ENCODE assay signal across 7 cellular contexts in the genomic region with DNA sequence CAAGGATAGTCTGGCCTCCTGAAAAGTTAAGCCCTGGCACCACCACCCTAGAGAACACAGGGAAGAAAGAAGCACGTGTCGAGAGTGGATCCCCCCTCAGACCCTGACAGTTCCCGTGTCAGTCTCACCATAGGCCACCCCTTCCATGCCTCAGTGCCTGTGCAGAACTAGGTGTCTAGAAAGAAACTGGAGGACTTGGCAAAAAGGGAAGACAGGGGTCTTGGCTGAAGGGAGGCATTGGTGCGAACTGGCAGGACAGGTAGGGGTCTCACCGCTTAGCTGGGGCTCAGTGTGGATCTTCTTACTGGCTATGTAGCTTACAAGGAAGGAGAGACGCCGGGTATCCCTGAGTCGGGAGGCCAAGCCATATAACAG. TPM values are rescaled to one million over a fixed set of nuclear protein-coding genes. Genes with fewer than 3 reads are reported as not detected.
DNase-seq lines count a peak whose midpoint lies in the region; ATAC-seq lines count a peak whose summit lies in the region.

No MANE protein-coding gene starts in this region.

- DNase-seq in activated naive CD4-positive, alpha-beta T cell treated with anti-CD3 and anti-CD28 coated beads, Interleukin-2, amount 50 U/mL, for 72 hours (ENCODE audit: low spot score in 2 of 2): no peak
- no peak for DNase-seq in stimulated activated naive B cell treated with anti-CD40 and anti-IgM and Interleukin-4, amounts not matched to agents 10 μg/mL and 1 μg/mL and 100 μg/mL, for 72 hours
- DNase-seq in SIG-M5 treated with dmso at 0.1 percent for 504 hours (lab: John Stamatoyannopoulos, UW; ENCODE audit: unreplicated experiment) (no peak), midbrain (lab: John Stamatoyannopoulos, UW) (no peak)

- peak; percentile 4 for ATAC-seq in HG02571 (IDR thresholded peaks at IDR 0.05; ENCODE audit: unreplicated experiment)
- ATAC-seq in activated naive CD4-positive, alpha-beta T cell treated with anti-CD3 and anti-CD28 coated beads, Interleukin-2, amount 50 U/mL, for 72 hours: peak in 1 of 2 donors; percentile 1
- no peak for ATAC-seq in stimulated activated naive B cell treated with anti-CD40 and anti-IgM and Interleukin-4, amounts not matched to agents 10 μg/mL and 1 μg/mL and 100 μg/mL, for 72 hours (replicated peaks)
- ATAC-seq in HG03039 (IDR thresholded peaks at IDR 0.05; ENCODE audit: unreplicated experiment): no peak

- peaks cover 28 to 34% of the 10 kb centered on the region in 2 donors for H3K36me3 Mint-ChIP-seq in activated naive CD4-positive, alpha-beta T cell treated with anti-CD3 and anti-CD28 coated beads, Interleukin-2, amount 50 U/mL, for 72 hours
- peaks cover 39 to 55% of the 10 kb centered on the region in 2 donors for H3K36me3 Mint-ChIP-seq in stimulated activated naive B cell treated with anti-CD40 and anti-IgM and Interleukin-4, amounts not matched to agents 10 μg/mL and 1 μg/mL and 100 μg/mL, for 72 hours

- H3K27ac Mint-ChIP-seq in activated naive CD4-positive, alpha-beta T cell treated with anti-CD3 and anti-CD28 coated beads, Interleukin-2, amount 50 U/mL, for 72 hours: peak overlapping the region; percentile 96 to 99
- peak overlapping the region; percentile 93 for H3K27ac Mint-ChIP-seq in stimulated activated naive B cell treated with anti-CD40 and anti-IgM and Interleukin-4, amounts not matched to agents 10 μg/mL and 1 μg/mL and 100 μg/mL, for 72 hours

- H3K4me1 Mint-ChIP-seq in stimulated activated naive B cell treated with anti-CD40 and anti-IgM and Interleukin-4, amounts not matched to agents 10 μg/mL and 1 μg/mL and 100 μg/mL, for 72 hours: peaks cover 20 to 32% of the 10 kb centered on the region in 2 donors

- no peaks in the 10 kb centered on the region for H3K9me3 ChIP-seq in iPS-20b (ENCODE audit: insufficient read depth, low read depth, low read length)

- peak overlapping the region; percentile 100 for H3K4me3 ChIP-seq in iPS-20b (ENCODE audit: low read length)

- H3K9ac ChIP-seq in iPS-20b (ENCODE audit: low read depth, low read length): peak overlapping the region; percentile 97

- H3K27me3 ChIP-seq in iPS-20b (ENCODE audit: insufficient read depth, low read length): no peaks in the 10 kb centered on the region

- peak overlapping the region; percentile 99 for H3K27ac ChIP-seq in iPS-20b (ENCODE audit: low read length)

- H3K4me3 Mint-ChIP-seq in stimulated activated naive B cell treated with anti-CD40 and anti-IgM and Interleukin-4, amounts not matched to agents 10 μg/mL and 1 μg/mL and 100 μg/mL, for 72 hours: peak overlapping the region; percentile 92 to 93

- peaks cover 60% of the 10 kb centered on the region for H3K36me3 ChIP-seq in iPS-20b (ENCODE audit: insufficient read depth, low read depth, low read length)

- H3K9me3 Mint-ChIP-seq in activated naive CD4-positive, alpha-beta T cell treated with anti-CD3 and anti-CD28 coated beads, Interleukin-2, amount 50 U/mL, for 72 hours: no peaks in the 10 kb centered on the region
- H3K9me3 Mint-ChIP-seq in stimulated activated naive B cell treated with anti-CD40 and anti-IgM and Interleukin-4, amounts not matched to agents 10 μg/mL and 1 μg/mL and 100 μg/mL, for 72 hours: no peaks in the 10 kb centered on the region

- H3K27me3 Mint-ChIP-seq in stimulated activated naive B cell treated with anti-CD40 and anti-IgM and Interleukin-4, amounts not matched to agents 10 μg/mL and 1 μg/mL and 100 μg/mL, for 72 hours: no peaks in the 10 kb centered on the region

- H3K4me1 ChIP-seq in iPS-20b (ENCODE audit: insufficient read depth, low read length): 0 out of 2 replicates have a peak, but pooled peaks cover 4% of the 10 kb centered on the region

RNA-seq across cellular contexts. Expression of gene QARS1, which starts 0.5 kb away (rescaled TPM):
- 100 to 1,000 TPM; 268 to 378 TPM for total RNA-seq in activated naive CD4-positive, alpha-beta T cell treated with anti-CD3 and anti-CD28 coated beads, Interleukin-2, amount 50 U/mL, for 72 hours

RNA-seq across cellular contexts. Expression of gene QRICH1, which starts 10.2 kb away (rescaled TPM):
- 100 to 1,000 TPM; 126 to 150 TPM for total RNA-seq in activated naive CD4-positive, alpha-beta T cell treated with anti-CD3 and anti-CD28 coated beads, Interleukin-2, amount 50 U/mL, for 72 hours

RNA-seq across cellular contexts. Expression of gene USP19, which starts 16.6 kb away (rescaled TPM):
- 10 to 100 TPM; 40.8 to 46.7 TPM for total RNA-seq in activated naive CD4-positive, alpha-beta T cell treated with anti-CD3 and anti-CD28 coated beads, Interleukin-2, amount 50 U/mL, for 72 hours

RNA-seq across cellular contexts. Expression of gene LAMB2, which starts 28.8 kb away (rescaled TPM):
- 1 to 10 TPM in 1 of 2 donors, not detected in 1; 1.4 TPM for total RNA-seq in activated naive CD4-positive, alpha-beta T cell treated with anti-CD3 and anti-CD28 coated beads, Interleukin-2, amount 50 U/mL, for 72 hours
